20 cellular contexts compared by ENCODE assay signal in genomic region chr20:5486377-5487054, GRCh38.
A peak's percentile ranks its signal among the peaks of the same experiment; 100 is the strongest.
DNase-seq lines count a peak whose midpoint lies in the region; ATAC-seq, FAIRE-seq and TF ChIP-seq lines count a peak whose summit lies in the region.
"Had no signal": no experiment of that assay in that cellular context is flagged by ENCODE, and none has a peak within 500 bp of the region (broad histone marks: within the 10 kb centered on the region; RNA-seq: fewer than 3 reads in every experiment).

No MANE protein-coding gene starts in this region.

- ATAC-seq in GM18907 (IDR thresholded peaks at IDR 0.05; ENCODE audit: unreplicated experiment), result peak; percentile 60
- no peak for ATAC-seq in activated CD4-positive, alpha-beta T cell treated with anti-CD3 and anti-CD28 coated beads for 36 hours
- ATAC-seq: A549 had no signal

- no peaks in the 10 kb centered on the region for H3K36me3 Mint-ChIP-seq in activated CD4-positive, alpha-beta T cell treated with anti-CD3 and anti-CD28 coated beads for 36 hours (ENCODE audit: low read depth)
- H3K36me3 Mint-ChIP-seq in H9 (ENCODE audit: insufficient read depth in 1 of 3, low read depth in 3 of 3), result no peaks in the 10 kb centered on the region
- H3K36me3 Mint-ChIP-seq: T-cell had no signal

- TF ChIP-seq EP300 in transverse colon (IDR thresholded peaks at IDR 0.05; ENCODE audit: low read depth), result no peak

- peaks cover 0 to 3% (median 0%) of the 10 kb centered on the region in 4 donors for H3K4me1 ChIP-seq in transverse colon
- no peaks in the 10 kb centered on the region for H3K4me1 ChIP-seq in H9 (ENCODE audit: insufficient read depth, low read length)
- H3K4me1 ChIP-seq: A549 had no signal

- H3K27ac Mint-ChIP-seq in activated CD4-positive, alpha-beta T cell treated with anti-CD3 and anti-CD28 coated beads for 36 hours, result no peak overlapping the region
- H3K27ac Mint-ChIP-seq in H9, result peak overlapping the region in 1 of 3 experiments; percentile 80; a peak in 2 of 7 replicates
- H3K27ac Mint-ChIP-seq: CD4-positive, alpha-beta T cell; T-cell had no signal

- no peak overlapping the region for H3K23ac ChIP-seq in H9 (ENCODE audit: insufficient read length, low read depth, low read length)

- no peak overlapping the region for H3K18ac ChIP-seq in H9 (ENCODE audit: insufficient read length, low read depth, low read length)

- no peaks in the 10 kb centered on the region for H3K79me2 ChIP-seq in H9 (ENCODE audit: insufficient read depth, low read length)

- no peak overlapping the region for H3K4me3 Mint-ChIP-seq in activated CD4-positive, alpha-beta T cell treated with anti-CD3 and anti-CD28 coated beads for 36 hours
- no peak overlapping the region for H3K4me3 Mint-ChIP-seq in H9
- H3K4me3 Mint-ChIP-seq: CD4-positive, alpha-beta T cell; T-cell had no signal

- no peak overlapping the region for H3K4me2 ChIP-seq in H9 (ENCODE audit: insufficient read depth, insufficient read length, low read length)
- H3K4me2 ChIP-seq: A549, SK-N-SH had no signal

- in situ Hi-C loops in transverse colon (cut with MboI; ENCODE audit: low pct_ligation_motif_present in 1 of 4, low pct_unique_long_range_greater_than_20kb in 1 of 4, low sequenced_read_pairs in 3 of 4), result no loop called here

- POLR2A ChIA-PET in activated CD4-positive, alpha-beta T cell treated with anti-CD3 and anti-CD28 coated beads for 36 hours (lab: Charles Lee), result no interaction called here

- no peak overlapping the region for H3K4ac ChIP-seq in H9 (ENCODE audit: low read depth, low read length)

- peak; percentile 82 for FAIRE-seq in bronchial epithelial cell (lab: Jason Lieb, UNC)
- FAIRE-seq: A549 had no signal

- H4K8ac ChIP-seq in H9 (replicated peaks; ENCODE audit: insufficient read length, low read depth, low read length), result no peak overlapping the region

- H3K4me3 ChIP-seq in GM12865 (ENCODE audit: low read depth, low read length) (no peak overlapping the region), bronchial epithelial cell (ENCODE audit: low read depth, low read length) (no peak overlapping the region), transverse colon (no peak overlapping the region)
- H3K4me3 ChIP-seq: A549 had no signal

- H2AFZ ChIP-seq in H9 (ENCODE audit: low read length), result no peak overlapping the region

- H2BK12ac ChIP-seq in H9 (ENCODE audit: insufficient read length, low read depth, low read length), result no peak overlapping the region

- H2BK20ac ChIP-seq in H9 (ENCODE audit: low read depth, low read length, poor library complexity, severe bottlenecking), result no peak overlapping the region

- no peak overlapping the region for H2BK120ac ChIP-seq in H9 (ENCODE audit: low read depth, low read length, poor library complexity, severe bottlenecking)

- no peak for TF ChIP-seq POLR2A in transverse colon (IDR thresholded peaks at IDR 0.05)

- no peaks in the 10 kb centered on the region for H3K79me1 ChIP-seq in H9 (ENCODE audit: insufficient read depth, low read depth, low read length, poor library complexity, severe bottlenecking)

- peaks cover 13% of the 10 kb centered on the region for H3K4me1 Mint-ChIP-seq in activated CD4-positive, alpha-beta T cell treated with anti-CD3 and anti-CD28 coated beads for 36 hours
- peaks cover 3 to 16% of the 10 kb centered on the region in 2 experiments for H3K4me1 Mint-ChIP-seq in H9

- H3K9me3 Mint-ChIP-seq in activated CD4-positive, alpha-beta T cell treated with anti-CD3 and anti-CD28 coated beads for 36 hours (ENCODE audit: low read depth), result no peaks in the 10 kb centered on the region
- no peaks in the 10 kb centered on the region for H3K9me3 Mint-ChIP-seq in H9
- H3K9me3 Mint-ChIP-seq: CD4-positive, alpha-beta T cell; T-cell had no signal

- H4K5ac ChIP-seq in H9 (ENCODE audit: insufficient read length, low read depth, low read length), result no peak overlapping the region

- peaks cover 4% of the 10 kb centered on the region for H3K27me3 ChIP-seq in bronchial epithelial cell (ENCODE audit: control insufficient read depth, insufficient read depth, low read length)
- no peaks in the 10 kb centered on the region for H3K27me3 ChIP-seq in transverse colon
- no peaks in the 10 kb centered on the region for H3K27me3 ChIP-seq in H9 (ENCODE audit: insufficient read depth, low read length)

- peak overlapping the region; percentile 64 for H3K27ac ChIP-seq in KOPT-K1 (ENCODE audit: low read depth, low read length, poor library complexity, severe bottlenecking)
- H3K27ac ChIP-seq in transverse colon, result no peak overlapping the region
- no peak overlapping the region for H3K27ac ChIP-seq in H9 (ENCODE audit: insufficient read length, low read depth, low read length)
- H3K27ac ChIP-seq: A549 had no signal

- H2BK5ac ChIP-seq in H9 (ENCODE audit: insufficient read length, low read length), result no peak overlapping the region

- no peak overlapping the region for H3K56ac ChIP-seq in H9 (ENCODE audit: insufficient read length, low read depth, low read length)

- H2AK5ac ChIP-seq in H9 (ENCODE audit: insufficient read length, low read length), result no peak overlapping the region

- no peak overlapping the region for H4K91ac ChIP-seq in H9 (ENCODE audit: insufficient read length, low read depth, low read length)

- CTCF ChIA-PET in activated CD4-positive, alpha-beta T cell treated with anti-CD3 and anti-CD28 coated beads for 36 hours (lab: Charles Lee), result no interaction called here

- intact Hi-C loops in transverse colon (cut with DNase I; ENCODE audit: low total_unique reads), result no loop called here
- intact Hi-C loops in activated CD4-positive, alpha-beta T cell treated with anti-CD3 and anti-CD28 coated beads for 36 hours (cut with DNase I, micrococcal nuclease), result no loop called here

- H3K9me3 ChIP-seq in KOPT-K1 (ENCODE audit: insufficient read depth, low read length, poor library complexity, severe bottlenecking) (no peaks in the 10 kb centered on the region), transverse colon (no peaks in the 10 kb centered on the region), H9 (ENCODE audit: control insufficient read depth, low read depth, low read length) (no peaks in the 10 kb centered on the region)
- H3K9me3 ChIP-seq: A549, SK-N-SH had no signal

- no peaks in the 10 kb centered on the region for H3K23me2 ChIP-seq in H9 (ENCODE audit: insufficient read length, low read depth, low read length, poor library complexity, severe bottlenecking)

- H3K9ac ChIP-seq in H9 (ENCODE audit: extremely low read depth, insufficient read length, low read length), result no peak overlapping the region
- H3K9ac ChIP-seq: SK-N-SH had no signal

- H3T11ph ChIP-seq in H9 (ENCODE audit: low read length), result no peak overlapping the region

- H3K36me3 ChIP-seq in KOPT-K1 (ENCODE audit: insufficient read depth, low read length) (no peaks in the 10 kb centered on the region), bronchial epithelial cell (ENCODE audit: control insufficient read depth, insufficient read depth, low read length) (no peaks in the 10 kb centered on the region), transverse colon (no peaks in the 10 kb centered on the region)

- 65 to 67% methylated on average over 1 to 5 of the region's 5 CpGs for WGBS in transverse colon (ENCODE audit: low coverage in 1 of 2), 2 donors
- WGBS in H9 (ENCODE audit: extremely low coverage, insufficient read length, low lambda C conversion rate), result no CpG with 5 or more reads among the region's 5 CpGs

- peaks cover 18% of the 10 kb centered on the region for H3K27me3 Mint-ChIP-seq in activated CD4-positive, alpha-beta T cell treated with anti-CD3 and anti-CD28 coated beads for 36 hours
- peaks cover 14% of the 10 kb centered on the region for H3K27me3 Mint-ChIP-seq in H9 (ENCODE audit: low read depth)

- H3K14ac ChIP-seq in H9 (ENCODE audit: insufficient read depth, low read length), result no peak overlapping the region

- no peaks in the 10 kb centered on the region for H4K20me1 ChIP-seq in H9 (ENCODE audit: control insufficient read depth, insufficient read depth, insufficient read length)

- peak; percentile 58 for DNase-seq in GM12865 (ENCODE audit: low read depth)
- no peak for DNase-seq in bronchial epithelial cell (ENCODE audit: low read depth)
- no peak for DNase-seq in transverse colon
- DNase-seq in activated CD4-positive, alpha-beta T cell treated with anti-CD3 and anti-CD28 coated beads for 36 hours, result no peak
- DNase-seq in NCI-H69 (lab: John Stamatoyannopoulos, UW), result no peak
- DNase-seq in H9, result no peak
- DNase-seq: CD4-positive, alpha-beta T cell; DMS153; KBM-7; NCI-H1417 treated with DMSO at 0.1 percent for 48 hours; NCI-H187 treated with DMSO at 0.1 percent for 48 hours; NCI-H2227 treated with DMSO at 0.1 percent for 48 hours; NCI-H510A treated with DMSO at 0.1 percent for 48 hours; NCI-H82; SHP77 treated with DMSO at 0.1 percent for 48 hours; SK-N-SH; T-cell had no signal

- no peak overlapping the region for H2BK15ac ChIP-seq in H9 (ENCODE audit: low read depth, low read length)

- TF ChIP-seq CTCF in GM12865 (IDR thresholded peaks at IDR 0.05; ENCODE audit: insufficient read depth, low read depth, low read length, missing control alignments) (no peak), bronchial epithelial cell (IDR thresholded peaks at IDR 0.05; ENCODE audit: insufficient read depth, low read length, severe bottlenecking) (no peak), transverse colon (IDR thresholded peaks at IDR 0.05) (no peak), H9 (conservative IDR thresholded peaks at IDR 0.05) (no peak)
